In the genomic region with DNA sequence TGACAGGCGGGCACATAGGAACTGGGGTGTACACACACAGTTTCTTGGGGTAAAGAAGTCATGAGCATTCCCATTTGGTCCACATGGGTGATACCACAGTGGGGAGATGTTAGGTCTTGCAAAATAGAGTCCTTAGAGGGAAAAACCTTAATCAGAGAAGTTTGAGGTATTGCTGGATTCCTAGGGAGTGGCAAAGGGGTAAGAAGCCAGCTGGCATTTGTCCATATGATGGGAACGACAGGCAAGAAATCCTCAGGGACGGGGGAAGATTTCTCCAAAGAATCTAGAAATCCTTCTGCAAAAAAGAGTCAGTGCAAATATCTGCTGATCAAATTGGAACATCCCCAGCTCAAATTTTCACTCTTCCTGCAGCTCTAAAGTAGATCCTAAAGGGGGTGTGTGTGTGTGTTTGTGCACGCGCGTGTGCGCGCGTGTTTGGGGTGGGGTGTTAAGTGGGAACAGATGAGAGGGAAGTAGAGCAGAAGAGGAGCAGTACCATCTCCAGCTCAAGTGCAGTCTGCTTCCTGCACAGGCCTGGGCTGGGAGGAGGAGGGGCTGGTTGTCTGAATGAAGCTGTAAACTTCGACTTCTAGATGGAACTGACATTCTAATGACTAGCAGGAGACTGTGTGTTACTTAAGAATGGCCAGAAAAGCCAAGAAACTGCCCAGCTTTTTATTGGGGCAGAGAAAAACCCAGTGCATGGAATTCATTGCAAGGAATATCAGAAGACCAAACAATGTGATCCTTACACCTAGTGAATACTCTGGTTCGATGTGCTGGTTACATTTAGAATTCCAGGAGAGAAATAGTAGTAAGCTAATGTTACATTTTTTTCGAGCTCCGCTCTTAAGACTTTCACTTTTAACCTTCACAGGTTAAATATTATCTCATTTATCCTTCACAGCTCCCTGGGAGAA, we compare ENCODE assay signal across 1 cellular context.
TF ChIP-seq lines count a peak whose summit lies in the region.

No MANE protein-coding gene starts in this region.

TF ChIP-seq in H1, 55 proteins besides CTCF, POLR2A, EP300 and RAD21:
- TF ChIP-seq ZNF274 (IDR thresholded peaks at IDR 0.05; ENCODE audit: borderline replicate concordance, extremely low read depth, low read length) (no peak), CBX8 (IDR thresholded peaks at IDR 0.05; ENCODE audit: borderline replicate concordance, low read depth, low read length) (no peak), SIX5 (IDR thresholded peaks at IDR 0.05; ENCODE audit: low read depth, low read length) (no peak), SIN3A (conservative IDR thresholded peaks at IDR 0.05 in 1 of 2, IDR thresholded peaks at IDR 0.05 in 1 of 2; ENCODE audit: low read depth in 1 of 2, low read length in 2 of 2) (no peak), RNF2 (IDR thresholded peaks at IDR 0.05; ENCODE audit: borderline replicate concordance, low read depth, low read length, missing control alignments, poor library complexity, severe bottlenecking) (no peak), CTBP2 (IDR thresholded peaks at IDR 0.05; ENCODE audit: borderline replicate concordance, insufficient read depth, insufficient read length, low read length) (no peak), TCF12 (IDR thresholded peaks at IDR 0.05; ENCODE audit: low read depth, low read length) (no peak), SP4 (IDR thresholded peaks at IDR 0.05; ENCODE audit: low read length) (no peak), KDM1A (IDR thresholded peaks at IDR 0.05; ENCODE audit: borderline replicate concordance, low read length) (no peak), BRCA1 (IDR thresholded peaks at IDR 0.05; ENCODE audit: low read depth, low read length) (no peak), KDM4A (IDR thresholded peaks at IDR 0.05; ENCODE audit: low read depth, low read length, severe bottlenecking) (no peak), TAF7 (optimal IDR thresholded peaks at IDR 0.05; ENCODE audit: borderline replicate concordance, low read depth, low read length) (no peak)
- TF ChIP-seq, protein P1, sequence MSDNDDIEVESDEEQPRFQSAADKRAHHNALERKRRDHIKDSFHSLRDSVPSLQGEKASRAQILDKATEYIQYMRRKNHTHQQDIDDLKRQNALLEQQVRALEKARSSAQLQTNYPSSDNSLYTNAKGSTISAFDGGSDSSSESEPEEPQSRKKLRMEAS (IDR thresholded peaks at IDR 0.05): no peak
TF ChIP-seq in H1: peak in this region for 0.
